Comparison of ENCODE assay signal across 23 cellular contexts in genomic region chr2:19508-19907, GRCh38. TPM values are rescaled to one million over a fixed set of nuclear protein-coding genes. Genes with fewer than 3 reads are reported as not detected.
DNase-seq lines count a peak whose midpoint lies in the region; ATAC-seq, FAIRE-seq and TF ChIP-seq lines count a peak whose summit lies in the region.
"Had no signal": no experiment of that assay in that cellular context is flagged by ENCODE, and none has a peak within 500 bp of the region (broad histone marks: within the 10 kb centered on the region; RNA-seq: fewer than 3 reads in every experiment).

No MANE protein-coding gene starts in this region.

- peaks cover 0 to 19% (median 0%) of the 10 kb centered on the region in 4 donors for H3K4me1 ChIP-seq in Peyer's patch
- H3K4me1 ChIP-seq in body of pancreas: peaks cover 60% of the 10 kb centered on the region
- H3K4me1 ChIP-seq in mucosa of descending colon (ENCODE audit: low read depth): peaks cover 19% of the 10 kb centered on the region
- peaks cover 2 to 3% of the 10 kb centered on the region in 2 donors for H3K4me1 ChIP-seq in small intestine (ENCODE audit: control insufficient read depth in 2 of 2, insufficient read depth in 1 of 2, low read depth in 1 of 2, low read length in 1 of 2)
- H3K4me1 ChIP-seq: Caco-2, SJCRH30 had no signal

- H3K27me3 ChIP-seq in Peyer's patch (no peaks in the 10 kb centered on the region), body of pancreas (no peaks in the 10 kb centered on the region), small intestine (ENCODE audit: control insufficient read depth in 2 of 2, insufficient read depth in 2 of 2, low read length in 2 of 2) (no peaks in the 10 kb centered on the region)
- H3K27me3 ChIP-seq: MG63 had no signal

- H3K4me3 ChIP-seq in Peyer's patch (no peak overlapping the region), body of pancreas (no peak overlapping the region), mucosa of descending colon (no peak overlapping the region), small intestine (ENCODE audit: low read depth in 1 of 2, low read length in 2 of 2) (no peak overlapping the region)
- H3K4me3 ChIP-seq: K562, MG63, SJCRH30 had no signal

- TF ChIP-seq CTCF in Peyer's patch (IDR thresholded peaks at IDR 0.05) (peak in 2 of 6 experiments; percentile 20 to 34), body of pancreas (IDR thresholded peaks at IDR 0.05) (no peak), mucosa of descending colon (IDR thresholded peaks at IDR 0.05) (no peak), type B pancreatic cell (conservative IDR thresholded peaks at IDR 0.05) (no peak)

- H3K4me1 Mint-ChIP-seq in type B pancreatic cell (ENCODE audit: unreplicated experiment): no peaks in the 10 kb centered on the region

- TF ChIP-seq POLR2A in Peyer's patch (IDR thresholded peaks at IDR 0.05): no peak
- peak in 1 of 3 donors; percentile 6 for TF ChIP-seq POLR2A in body of pancreas (IDR thresholded peaks at IDR 0.05)

- H3K9me3 ChIP-seq in Peyer's patch (no peaks in the 10 kb centered on the region), body of pancreas (no peaks in the 10 kb centered on the region), mucosa of descending colon (no peaks in the 10 kb centered on the region), small intestine (ENCODE audit: control insufficient read depth, low read depth) (no peaks in the 10 kb centered on the region)
- H3K9me3 ChIP-seq: Caco-2, MG63, SJCRH30 had no signal

- intact Hi-C loops in body of pancreas (cut with DNase I): no loop called here
- intact Hi-C loops in mucosa of descending colon (cut with DNase I, micrococcal nuclease): no loop called here

- no peaks in the 10 kb centered on the region for H3K9me3 Mint-ChIP-seq in type B pancreatic cell
- H3K9me3 Mint-ChIP-seq: CD4-positive, alpha-beta T cell had no signal

- FAIRE-seq in small intestine (lab: Jason Lieb, UNC): no peak
- FAIRE-seq: H54, K562, RCC 7860 had no signal

- H3K27ac ChIP-seq in Peyer's patch: peak overlapping the region in 2 of 4 donors; percentile 41 to 56
- peak overlapping the region; percentile 55 to 87 (median 83) for H3K27ac ChIP-seq in body of pancreas
- H3K27ac ChIP-seq in small intestine (ENCODE audit: low read depth in 1 of 2, low read length in 1 of 2): peak overlapping the region in 1 of 2 donors; percentile 64
- H3K27ac ChIP-seq: SJCRH30 had no signal

- ATAC-seq in body of pancreas: peak; percentile 51
- ATAC-seq in mucosa of descending colon: peak; percentile 78
- ATAC-seq in HG03571 (IDR thresholded peaks at IDR 0.05; ENCODE audit: unreplicated experiment): no peak

- no peaks in the 10 kb centered on the region for H3K36me3 Mint-ChIP-seq in type B pancreatic cell

- peaks cover 25% of the 10 kb centered on the region for H3K27me3 Mint-ChIP-seq in type B pancreatic cell

- no peak overlapping the region for H3K4me3 Mint-ChIP-seq in type B pancreatic cell
- H3K4me3 Mint-ChIP-seq: CD4-positive, alpha-beta T cell had no signal

- H3K27ac Mint-ChIP-seq in type B pancreatic cell: no peak overlapping the region
- H3K27ac Mint-ChIP-seq: CD4-positive, alpha-beta T cell had no signal

- H3K36me3 ChIP-seq in Peyer's patch (no peaks in the 10 kb centered on the region), body of pancreas (replicated peaks in 1 of 2; ENCODE audit: insufficient read depth in 1 of 2, low read depth in 2 of 2) (no peaks in the 10 kb centered on the region), mucosa of descending colon (ENCODE audit: low read depth) (no peaks in the 10 kb centered on the region), small intestine (ENCODE audit: control insufficient read depth in 2 of 2, insufficient read depth in 2 of 2, low read length in 2 of 2) (no peaks in the 10 kb centered on the region)
- H3K36me3 ChIP-seq: MG63, SJCRH30 had no signal

- WGBS in body of pancreas, 2 donors: 18 to 28% methylated on average over 5 of the region's 5 CpGs
- 17 to 47% (median 27%) methylated on average over 5 of the region's 5 CpGs for WGBS in small intestine, 3 donors

- peak in 2 of 3 donors; percentile 75 for DNase-seq in Peyer's patch
- DNase-seq in body of pancreas: peak; percentile 49 to 72 (median 62)
- DNase-seq in mucosa of descending colon: peak; percentile 74 to 78 (median 76)
- peak; percentile 85 for DNase-seq in small intestine
- no peak for DNase-seq in HuH-7 (ENCODE audit: low spot score)
- DNase-seq in type B pancreatic cell (ENCODE audit: extremely low spot score, unreplicated experiment): no peak
- DNase-seq: Caco-2; CD4-positive, alpha-beta T cell; DMS 273 treated with DMSO at 0.1 percent for 48 hours; MG63; NCI-H1048; NCI-H1417 treated with DMSO at 0.1 percent for 48 hours; NCI-H187; NCI-H446 treated with DMSO at 0.1 percent for 48 hours; NCI-H526 treated with DMSO at 0.1 percent for 48 hours; SJCRH30 had no signal

RNA-seq across cellular contexts. Expression of gene FAM110C, which starts 26.8 kb away (rescaled TPM):
- total RNA-seq in Peyer's patch (10 to 100 TPM in 3 of 4 donors, 1 to 10 TPM in 1; 5.0 to 39.2 (median 28.3) TPM), body of pancreas (10 to 100 TPM; 16.6 to 20.4 TPM), mucosa of descending colon (10 to 100 TPM; 14.2 to 33.6 (median 28.9) TPM), type B pancreatic cell (ENCODE audit: low replicate concordance) (2.3 and 2.6 TPM in 2 replicates)
- 10 to 100 TPM in 2 of 3 donors, 1 to 10 TPM in 1; 6.2 to 14.1 (median 11.9) TPM for polyA plus RNA-seq in small intestine
- total RNA-seq: K562, LHCN-M2, OCI-LY7, SJCRH30 had no signal
- polyA plus RNA-seq: BJ, K562 had no signal

Comparison
In these comparisons a context has a peak if more than half of its experiments do, and no peak if none do; other contexts are left out.
1. DNase-seq: peak in Peyer's patch (2 of 3), body of pancreas (4 of 4), mucosa of descending colon (3 of 3) and small intestine (single experiment); none in HuH-7 (single experiment) and type B pancreatic cell (single experiment).